In the genomic region with DNA sequence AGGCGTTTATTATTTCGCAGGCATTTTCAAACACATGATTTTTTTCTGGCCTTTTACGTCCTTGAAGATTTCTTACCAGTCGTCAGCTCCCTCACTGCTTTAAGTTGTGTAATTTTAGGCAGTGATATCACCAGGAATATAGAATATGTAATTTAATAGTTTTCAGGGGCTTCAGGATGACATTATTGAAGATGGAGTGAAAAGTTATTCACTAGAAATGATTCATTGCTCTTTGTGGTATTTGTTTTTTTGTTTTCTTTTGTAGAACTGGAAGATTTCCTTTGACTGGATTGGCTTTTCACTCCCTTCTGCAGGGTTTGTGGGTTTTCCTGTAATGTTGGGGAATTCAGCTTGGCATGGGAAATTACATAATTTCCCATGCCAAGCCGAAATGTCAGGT, we compare ENCODE assay signal across 11 cellular contexts. TPM values are rescaled to one million over a fixed set of nuclear protein-coding genes. Genes with fewer than 3 reads are reported as not detected.
A peak's percentile ranks its signal among the peaks of the same experiment; 100 is the strongest.
DNase-seq lines count a peak whose midpoint lies in the region; ATAC-seq and TF ChIP-seq lines count a peak whose summit lies in the region.
"Had no signal": no experiment of that assay in that cellular context is flagged by ENCODE, and none has a peak within 500 bp of the region (broad histone marks: within the 10 kb centered on the region; RNA-seq: fewer than 3 reads in every experiment).

No MANE protein-coding gene starts in this region.

- H2AFZ ChIP-seq in GM23248, result no peak overlapping the region

- H3K9me2 ChIP-seq in GM23248 (ENCODE audit: insufficient read depth), result no peaks in the 10 kb centered on the region

- H3F3A ChIP-seq in GM23248 (ENCODE audit: insufficient read depth), result no peaks in the 10 kb centered on the region

- H3K4me1 ChIP-seq in GM23248 (ENCODE audit: insufficient read depth) (peaks cover 9% of the 10 kb centered on the region; the same call in 1 of the 2 replicates), esophagus squamous epithelium (peaks cover 0 to 63% (median 23%) of the 10 kb centered on the region in 3 donors)

- no peaks in the 10 kb centered on the region for H3K36me3 ChIP-seq in GM23248 (ENCODE audit: low read depth)
- no peaks in the 10 kb centered on the region for H3K36me3 ChIP-seq in esophagus squamous epithelium

- no peak overlapping the region for H3K27ac Mint-ChIP-seq in T-helper 17 cell
- H3K27ac Mint-ChIP-seq: activated T-helper 2 cell treated with anti-CD3 and anti-CD28 coated beads, Interferon-gamma antibody, Interleukin-2, Interleukin-4, amounts not matched to agents 10 μg/mL and 5 μg/mL and 100 μg/mL, durations not matched to agents 14 hours and 24 hours and 36 hours; stimulated activated naive CD8-positive, alpha-beta T cell treated with anti-CD3 and anti-CD28 coated beads, Interleukin-15, Interleukin-2, amounts not matched to agents 100 ng/mL and 50 ng/mL, for 24 hours had no signal

- no peak overlapping the region for H3K4me2 ChIP-seq in GM23248 (ENCODE audit: unreplicated experiment)

- TF ChIP-seq CTCF in esophagus squamous epithelium (IDR thresholded peaks at IDR 0.05), result no peak

- H3K27me3 ChIP-seq in GM23248 (replicated peaks; ENCODE audit: insufficient read depth) (no peaks in the 10 kb centered on the region), esophagus squamous epithelium (no peaks in the 10 kb centered on the region)

- intact Hi-C loops in esophagus squamous epithelium (cut with DNase I), result loop anchor here (10.0 kb wide), 2 partner anchors 62 to 158 kb away; no protein-coding TSS in a partner anchor

- 0 out of 2 replicates have a peak overlapping the region, but pooled peaks have one; percentile 77 for H3K4me3 ChIP-seq in GM23248
- peak overlapping the region; percentile 73 to 94 (median 80) for H3K4me3 ChIP-seq in esophagus squamous epithelium

- peaks cover 43% of the 10 kb centered on the region for H3K4me1 Mint-ChIP-seq in T-helper 17 cell

- H3K27ac ChIP-seq in GM23248, result no peak overlapping the region
- peak overlapping the region; percentile 85 to 94 (median 91) for H3K27ac ChIP-seq in esophagus squamous epithelium

- no peak for ATAC-seq in T-helper 17 cell
- ATAC-seq in GM18861 (IDR thresholded peaks at IDR 0.05; ENCODE audit: unreplicated experiment), result no peak

- H3K79me2 ChIP-seq in GM23248 (ENCODE audit: insufficient read depth), result peaks cover 12% of the 10 kb centered on the region

- no peaks in the 10 kb centered on the region for H3K27me3 Mint-ChIP-seq in T-helper 17 cell

- H3K36me3 Mint-ChIP-seq in T-helper 17 cell (ENCODE audit: low read depth), result peaks cover 2% of the 10 kb centered on the region

- in situ Hi-C loops in GM23248 (cut with MboI), result no loop called here

- peak; percentile 3 for DNase-seq in GM23248
- DNase-seq in T-helper 17 cell, result no peak
- no peak for DNase-seq in esophagus squamous epithelium (lab: John Stamatoyannopoulos, UW)
- DNase-seq in renal cortical epithelial cell (ENCODE audit: low read depth), result peak; percentile 47
- DNase-seq in OCI-M2 (lab: John Stamatoyannopoulos, UW; ENCODE audit: unreplicated experiment), result no peak
- no peak for DNase-seq in NCI-H2227 (lab: John Stamatoyannopoulos, UW; ENCODE audit: unreplicated experiment)
- no peak for DNase-seq in putamen (ENCODE audit: low spot score)
- DNase-seq: NCI-H2029 treated with DMSO at 0.1 percent for 48 hours had no signal

- H3K9me3 ChIP-seq in GM23248 (ENCODE audit: low read depth), result no peaks in the 10 kb centered on the region
- no peaks in the 10 kb centered on the region for H3K9me3 ChIP-seq in T-helper 17 cell (ENCODE audit: control insufficient read depth, low read length, poor library complexity, severe bottlenecking)
- H3K9me3 ChIP-seq in esophagus squamous epithelium, result no peaks in the 10 kb centered on the region

- no peak overlapping the region for H3K9ac ChIP-seq in GM23248

- no peaks in the 10 kb centered on the region for H4K20me1 ChIP-seq in GM23248 (ENCODE audit: insufficient read depth)

- no peak for TF ChIP-seq POLR2A in esophagus squamous epithelium (IDR thresholded peaks at IDR 0.05)

- H3K4me3 Mint-ChIP-seq in T-helper 17 cell, result peak overlapping the region; percentile 98

- 90 to 95% methylated on average over 5 of the region's 5 CpGs for WGBS in GM23248 (ENCODE audit: low coverage in 1 of 2, low lambda C conversion rate in 2 of 2, missing lambda C conversion rate in 2 of 2), 2 experiments
- WGBS in esophagus squamous epithelium, 2 donors, result 29 to 40% methylated on average over 5 of the region's 5 CpGs

RNA-seq across cellular contexts. Expression of a gene that starts 2.0 kb away (rescaled TPM):
- total RNA-seq in GM23248 (2014; rRNA removed; shearing (Covaris generic)), result 1.8 and 5.6 TPM in 2 replicates
- 2.4 and 3.6 TPM in 2 replicates for polyA plus RNA-seq in GM23248 (2016; fragmentation: Nextera tagmentation; extraction: Ambion mirVana)
- total RNA-seq in T-helper 17 cell, result 1 to 10 TPM; 2.5 to 4.0 TPM
- total RNA-seq in esophagus squamous epithelium, result 10 to 100 TPM; 23.2 to 38.5 (median 28.3) TPM
- 15.1 and 17.0 TPM in 2 replicates for total RNA-seq in renal cortical epithelial cell

Comparison
In these comparisons a context has a peak if more than half of its experiments do, and no peak if none do; other contexts are left out.
1. DNase-seq: peak in GM23248 (single experiment) and renal cortical epithelial cell (single experiment); none in T-helper 17 cell (0 of 3), esophagus squamous epithelium (single experiment), OCI-M2 (single experiment), NCI-H2227 (single experiment) and putamen (single experiment).